In the genomic region with DNA sequence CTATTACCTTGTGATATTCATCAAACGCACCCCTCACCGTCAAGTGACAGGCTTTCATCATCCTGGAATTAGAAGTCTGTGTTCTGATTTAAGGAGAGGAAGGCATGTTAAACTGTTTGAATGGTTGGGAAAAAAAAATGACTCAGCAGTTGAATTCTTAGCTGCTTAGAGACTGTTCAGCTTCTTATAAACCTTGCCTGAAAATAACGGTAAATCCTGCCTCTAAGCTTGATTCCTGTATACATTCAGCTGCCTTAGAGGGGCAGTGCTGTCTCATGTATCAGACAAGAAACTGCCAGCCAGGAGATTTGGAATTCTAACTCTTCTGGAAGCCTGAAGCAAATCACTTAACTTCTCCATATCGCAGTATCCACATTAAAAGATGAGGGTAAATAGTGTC, we compare ENCODE assay signal across 12 cellular contexts.
A peak's percentile ranks its signal among the peaks of the same experiment; 100 is the strongest.
DNase-seq lines count a peak whose midpoint lies in the region; ATAC-seq and TF ChIP-seq lines count a peak whose summit lies in the region.
"Had no signal": no experiment of that assay in that cellular context is flagged by ENCODE, and none has a peak within 500 bp of the region (broad histone marks: within the 10 kb centered on the region; RNA-seq: fewer than 3 reads in every experiment).

No MANE protein-coding gene starts in this region.

- H3K4me1 ChIP-seq in heart left ventricle: no peaks in the 10 kb centered on the region
- H3K4me1 ChIP-seq: ascending aorta, stomach had no signal

- DNase-seq in HT-29 (ENCODE audit: low spot score) (peak; percentile 7), SK-N-DZ (ENCODE audit: low spot score) (peak; percentile 45), heart left ventricle (peak in 1 of 5 donors; percentile 10), pons (ENCODE audit: low spot score) (peak; percentile 14), GOT3 (lab: John Stamatoyannopoulos, UW) (no peak)
- DNase-seq: DND-41, NCI-H1417 treated with DMSO at 0.1 percent for 48 hours, stomach had no signal

- ATAC-seq in heart left ventricle (peak in 3 of 4 donors; percentile 65 to 75 (median 68)), GM21619 (IDR thresholded peaks at IDR 0.05; ENCODE audit: unreplicated experiment) (no peak), HG03457 (IDR thresholded peaks at IDR 0.05; ENCODE audit: unreplicated experiment) (no peak), GM18517 (IDR thresholded peaks at IDR 0.05; ENCODE audit: unreplicated experiment) (no peak)

- intact Hi-C loops in heart left ventricle (cut with DNase I): loop anchor here in 6 of 10 donors (5.0 to 10.0 kb wide), 2 partner anchors 315 to 318 kb away; no protein-coding TSS in a partner anchor

- H3K36me3 ChIP-seq in heart left ventricle: no peaks in the 10 kb centered on the region
- H3K36me3 ChIP-seq: ascending aorta, stomach had no signal

- TF ChIP-seq POLR2A in heart left ventricle (IDR thresholded peaks at IDR 0.05): no peak

- H3K9me3 ChIP-seq in heart left ventricle: no peaks in the 10 kb centered on the region
- H3K9me3 ChIP-seq: ascending aorta, stomach had no signal

- no peaks in the 10 kb centered on the region for H3K27me3 ChIP-seq in heart left ventricle
- H3K27me3 ChIP-seq: ascending aorta, stomach had no signal

- WGBS in heart left ventricle, 4 donors: 51 to 63% (median 55%) methylated on average over 4 of the region's 4 CpGs

- peak in 10 of 12 donors; percentile 21 to 55 (median 40) for TF ChIP-seq CTCF in heart left ventricle (IDR thresholded peaks at IDR 0.05)

- no peak overlapping the region for H3K27ac ChIP-seq in heart left ventricle
- H3K27ac ChIP-seq: ascending aorta, stomach had no signal

- no peak overlapping the region for H3K4me3 ChIP-seq in heart left ventricle
- H3K4me3 ChIP-seq: ascending aorta, stomach had no signal

Comparison
In these comparisons a context has a peak if more than half of its experiments do, and no peak if none do; other contexts are left out.
1. ATAC-seq: peak in heart left ventricle (3 of 4); none in GM21619 (single experiment), HG03457 (single experiment) and GM18517 (single experiment).